In the genomic region with DNA sequence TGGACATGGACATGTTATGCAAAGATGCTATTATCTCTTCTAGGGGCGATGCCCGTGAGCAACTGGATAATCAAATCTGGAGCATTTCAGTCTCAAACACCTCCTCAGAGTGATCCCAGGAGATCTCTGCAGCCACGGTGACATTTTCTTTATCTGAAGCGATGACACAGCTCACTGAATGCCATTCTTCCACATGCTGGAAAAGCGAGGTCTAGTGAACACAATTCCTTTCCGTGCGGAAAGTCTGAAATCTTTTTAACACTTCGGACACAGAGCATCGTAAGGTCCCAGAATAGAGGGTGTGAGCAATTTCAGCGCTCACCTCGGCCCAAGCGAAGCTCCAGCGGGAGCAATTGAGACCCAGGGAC, we compare ENCODE assay signal across 8 cellular contexts. TPM values are rescaled to one million over a fixed set of nuclear protein-coding genes. Genes with fewer than 3 reads are reported as not detected.
DNase-seq lines count a peak whose midpoint lies in the region; ATAC-seq and TF ChIP-seq lines count a peak whose summit lies in the region.

No MANE protein-coding gene starts in this region.

- peaks cover 18% of the 10 kb centered on the region; the same call in 1 of the 2 replicates for H3K4me1 ChIP-seq in GM23338 (ENCODE audit: insufficient read depth)
- H3K4me1 ChIP-seq in SK-N-SH (ENCODE audit: control insufficient read depth in 1 of 2, insufficient read depth in 2 of 2, low read depth in 1 of 2, low read length in 1 of 2): peaks cover 18% of the 10 kb centered on the region in 2 experiments; a peak in 3 of 4 replicates
- no peaks in the 10 kb centered on the region for H3K4me1 ChIP-seq in foreskin keratinocyte

- TF ChIP-seq EP300 in SK-N-SH (IDR thresholded peaks at IDR 0.05; ENCODE audit: borderline replicate concordance in 1 of 2, low read depth in 1 of 2, low read length in 1 of 2): no peak

- H3K9me2 ChIP-seq in GM23338 (ENCODE audit: insufficient read depth) (no peaks in the 10 kb centered on the region), SK-N-SH (no peaks in the 10 kb centered on the region)

- no peaks in the 10 kb centered on the region; the same call in 2 of the 3 replicates for H3K9me3 Mint-ChIP-seq in GM23338

- H3K36me3 Mint-ChIP-seq in GM23338 (ENCODE audit: low read depth): peaks cover 68% of the 10 kb centered on the region

- H3K27ac ChIP-seq in GM23338 (ENCODE audit: low read depth) (peak overlapping the region; percentile 84; the same call in 1 of the 2 replicates), SK-N-SH (ENCODE audit: low read depth in 2 of 2, low read length in 1 of 2) (peak overlapping the region; percentile 55 to 87; a peak in 3 of 4 replicates), foreskin keratinocyte (peak overlapping the region; percentile 35), skin epidermis (peak overlapping the region in 20 of 21 experiments; percentile 74 to 96 (median 90))

- H3F3A ChIP-seq in GM23338 (replicated peaks; ENCODE audit: low read depth) (peaks cover 3% of the 10 kb centered on the region), SK-N-SH (replicated peaks; ENCODE audit: insufficient read depth) (peaks cover 12% of the 10 kb centered on the region)

- POLR2A ChIA-PET in SK-N-SH (lab: Yijun Ruan, JAX): interaction anchor here (0.9 to 1.5 kb wide), 2 partner anchors 15 to 123 kb away, joined by 3 read pairs; a partner anchor contains a TSS

- CTCF ChIA-PET in SK-N-SH (lab: Yijun Ruan, JAX): interaction anchor here (0.7 to 8.2 kb wide), 11 partner anchors 12 to 675 kb away, joined by 3 to 97 read pairs (median 3); a partner anchor contains a TSS

- TF ChIP-seq RAD21 in SK-N-SH (IDR thresholded peaks at IDR 0.05; ENCODE audit: low read length): no peak

- H2AFZ ChIP-seq in GM23338: peak overlapping the region; percentile 95
- H2AFZ ChIP-seq in SK-N-SH (ENCODE audit: low read depth): peak overlapping the region; percentile 77

- H3K9me3 ChIP-seq in SK-N-SH: no peaks in the 10 kb centered on the region

- TF ChIP-seq CTCF in GM23338 (conservative IDR thresholded peaks at IDR 0.05; ENCODE audit: low read depth in 2 of 2) (no peak), SK-N-SH (IDR thresholded peaks at IDR 0.05) (no peak), foreskin keratinocyte (conservative IDR thresholded peaks at IDR 0.05) (no peak)

- H3K36me3 ChIP-seq in GM23338 (ENCODE audit: insufficient read depth): peaks cover 23% of the 10 kb centered on the region
- H3K36me3 ChIP-seq in SK-N-SH (replicated peaks in 1 of 2; ENCODE audit: control insufficient read depth in 1 of 2, insufficient read depth in 2 of 2, low read length in 1 of 2): peaks cover 11 to 23% of the 10 kb centered on the region in 2 experiments

- peaks cover 12% of the 10 kb centered on the region for H3K27me3 Mint-ChIP-seq in GM23338 (ENCODE audit: insufficient read depth, low read depth, poor library complexity)

- H3K4me3 ChIP-seq in GM23338 (peak overlapping the region; percentile 99), SK-N-SH (ENCODE audit: low read depth in 2 of 2, low read length in 1 of 2) (peak overlapping the region; percentile 77 to 85), skin epidermis (peak overlapping the region; percentile 68 to 95 (median 74))

- H3K79me2 ChIP-seq in GM23338 (replicated peaks; ENCODE audit: insufficient read depth) (peaks cover 44% of the 10 kb centered on the region), SK-N-SH (ENCODE audit: insufficient read depth) (peaks cover 62% of the 10 kb centered on the region)

- H4K20me1 ChIP-seq in GM23338 (replicated peaks; ENCODE audit: insufficient read depth) (peaks cover 32% of the 10 kb centered on the region), SK-N-SH (ENCODE audit: insufficient read depth) (no peaks in the 10 kb centered on the region)

- H3K27me3 ChIP-seq in GM23338 (ENCODE audit: insufficient read depth): no peaks in the 10 kb centered on the region
- H3K27me3 ChIP-seq in SK-N-SH (ENCODE audit: insufficient read depth): no peaks in the 10 kb centered on the region
- no peaks in the 10 kb centered on the region for H3K27me3 ChIP-seq in foreskin keratinocyte

- DNase-seq in GM23338 (ENCODE audit: low spot score): no peak
- no peak for DNase-seq in SK-N-SH
- no peak for DNase-seq in foreskin keratinocyte
- DNase-seq in NCI-H2196 (lab: John Stamatoyannopoulos, UW; ENCODE audit: unreplicated experiment): no peak
- DNase-seq in NOMO-1 treated with DMSO at 0.1 percent for 48 hours (lab: John Stamatoyannopoulos, UW; ENCODE audit: unreplicated experiment): no peak
- DNase-seq in activated CD4-positive, CD25-positive, alpha-beta regulatory T cell (lab: John Stamatoyannopoulos, UW): no peak

- H3K4me2 ChIP-seq in GM23338 (peak overlapping the region; percentile 93), SK-N-SH (peak overlapping the region; percentile 93)

- peak overlapping the region; percentile 98 for H3K4me3 Mint-ChIP-seq in GM23338

- no peak; the same call in 2 of the 3 replicates for ATAC-seq in GM23338
- peak; percentile 3 for ATAC-seq in foreskin keratinocyte
- no peak for ATAC-seq in HG02623 (IDR thresholded peaks at IDR 0.05; ENCODE audit: unreplicated experiment)

- peaks cover 24% of the 10 kb centered on the region for H3K4me1 Mint-ChIP-seq in GM23338

- H3K9ac ChIP-seq in SK-N-SH: peak overlapping the region; percentile 85

- under 1% methylated on average over 11 of the region's 13 CpGs for WGBS in SK-N-SH (ENCODE audit: low lambda C conversion rate)

- H3K27ac Mint-ChIP-seq in GM23338: peak overlapping the region; percentile 92

TF ChIP-seq in GM23338, 12 proteins besides CTCF, POLR2A, EP300 and RAD21:
- TF ChIP-seq, protein P1, sequence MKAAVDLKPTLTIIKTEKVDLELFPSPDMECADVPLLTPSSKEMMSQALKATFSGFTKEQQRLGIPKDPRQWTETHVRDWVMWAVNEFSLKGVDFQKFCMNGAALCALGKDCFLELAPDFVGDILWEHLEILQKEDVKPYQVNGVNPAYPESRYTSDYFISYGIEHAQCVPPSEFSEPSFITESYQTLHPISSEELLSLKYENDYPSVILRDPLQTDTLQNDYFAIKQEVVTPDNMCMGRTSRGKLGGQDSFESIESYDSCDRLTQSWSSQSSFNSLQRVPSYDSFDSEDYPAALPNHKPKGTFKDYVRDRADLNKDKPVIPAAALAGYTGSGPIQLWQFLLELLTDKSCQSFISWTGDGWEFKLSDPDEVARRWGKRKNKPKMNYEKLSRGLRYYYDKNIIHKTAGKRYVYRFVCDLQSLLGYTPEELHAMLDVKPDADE (IDR thresholded peaks at IDR 0.05): 0 out of 2 replicates have a peak, but pooled peaks have one; percentile 8
- TF ChIP-seq CREB1 (CRISPR knock-in tag; IDR thresholded peaks at IDR 0.05; ENCODE audit: low read depth): no peak

TF ChIP-seq in SK-N-SH, 30 proteins besides CTCF, POLR2A, EP300 and RAD21:
- TF ChIP-seq FOSL2 (IDR thresholded peaks at IDR 0.05; ENCODE audit: borderline replicate concordance, low read depth): no peak
- TF ChIP-seq EZH2phosphoT487 (IDR thresholded peaks at IDR 0.05; ENCODE audit: borderline replicate concordance, low read depth): no peak
- TF ChIP-seq, protein P2, sequence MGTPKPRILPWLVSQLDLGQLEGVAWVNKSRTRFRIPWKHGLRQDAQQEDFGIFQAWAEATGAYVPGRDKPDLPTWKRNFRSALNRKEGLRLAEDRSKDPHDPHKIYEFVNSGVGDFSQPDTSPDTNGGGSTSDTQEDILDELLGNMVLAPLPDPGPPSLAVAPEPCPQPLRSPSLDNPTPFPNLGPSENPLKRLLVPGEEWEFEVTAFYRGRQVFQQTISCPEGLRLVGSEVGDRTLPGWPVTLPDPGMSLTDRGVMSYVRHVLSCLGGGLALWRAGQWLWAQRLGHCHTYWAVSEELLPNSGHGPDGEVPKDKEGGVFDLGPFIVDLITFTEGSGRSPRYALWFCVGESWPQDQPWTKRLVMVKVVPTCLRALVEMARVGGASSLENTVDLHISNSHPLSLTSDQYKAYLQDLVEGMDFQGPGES (IDR thresholded peaks at IDR 0.05; ENCODE audit: low read depth, low read length): no peak
- TF ChIP-seq GATA2 (CRISPR knock-in tag; IDR thresholded peaks at IDR 0.05): no peak
- no peak for TF ChIP-seq FOXJ3 (CRISPR knock-in tag; IDR thresholded peaks at IDR 0.05)
- no peak for TF ChIP-seq GABPA (IDR thresholded peaks at IDR 0.05; ENCODE audit: low read depth)
- TF ChIP-seq SMC3 (IDR thresholded peaks at IDR 0.05; ENCODE audit: low read depth, low read length): no peak
- TF ChIP-seq RFX5 (IDR thresholded peaks at IDR 0.05; ENCODE audit: low read length): no peak
- TF ChIP-seq RXRA (IDR thresholded peaks at IDR 0.05; ENCODE audit: borderline replicate concordance, low read depth): no peak

RNA-seq across cellular contexts. Expression of a gene that starts 0.5 kb away (rescaled TPM):
- total RNA-seq in GM23338 (2014; rRNA removed; shearing (Covaris generic)): 34.0 and 35.1 TPM in 2 replicates
- polyA plus RNA-seq in GM23338 (2016; fragmentation: Nextera tagmentation; extraction: Ambion mirVana) (5.8 and 6.1 TPM in 2 replicates), SK-N-SH (2012; rRNA removed) (1.2 and 1.4 TPM in 2 replicates), foreskin keratinocyte (2.8 and 4.1 TPM in 2 replicates)
- polyA plus RNA-seq in SK-N-SH (2012; cell fraction: cytosol; rRNA removed): 1.2 and 1.6 TPM in 2 replicates
- polyA plus RNA-seq in SK-N-SH (2012; cell fraction: nucleus; rRNA removed): 0.55 and 0.80 TPM in 2 replicates
- total RNA-seq in foreskin keratinocyte: 13.6 and 15.9 TPM in 2 replicates

RNA-seq across cellular contexts. Expression of a gene that starts 27.2 kb away (rescaled TPM):
- total RNA-seq in GM23338 (2014; rRNA removed; shearing (Covaris generic)): 11.6 and 13.6 TPM in 2 replicates
- polyA plus RNA-seq in GM23338 (2016; fragmentation: Nextera tagmentation; extraction: Ambion mirVana) (7.4 and 7.5 TPM in 2 replicates), SK-N-SH (2012; rRNA removed) (0.71 and 0.97 TPM in 2 replicates), foreskin keratinocyte (0.49 and 0.88 TPM in 2 replicates)
- 0.62 and 0.94 TPM in 2 replicates for polyA plus RNA-seq in SK-N-SH (2012; cell fraction: cytosol; rRNA removed)
- 2.0 and 2.2 TPM in 2 replicates for polyA plus RNA-seq in SK-N-SH (2012; cell fraction: nucleus; rRNA removed)
- total RNA-seq in foreskin keratinocyte: 0.14 and 0.82 TPM in 2 replicates

RNA-seq across cellular contexts. Expression of a gene that starts 54.6 kb away (rescaled TPM):
- total RNA-seq in GM23338 (2014; rRNA removed; shearing (Covaris generic)): 27.6 and 48.0 TPM in 2 replicates
- polyA plus RNA-seq in GM23338 (2016; fragmentation: Nextera tagmentation; extraction: Ambion mirVana) (230 and 232 TPM in 2 replicates), SK-N-SH (2012; rRNA removed) (56.6 and 64.4 TPM in 2 replicates), foreskin keratinocyte (94.8 and 99.0 TPM in 2 replicates)
- 37.8 and 55.1 TPM in 2 replicates for polyA plus RNA-seq in SK-N-SH (2012; cell fraction: cytosol; rRNA removed)
- polyA plus RNA-seq in SK-N-SH (2012; cell fraction: nucleus; rRNA removed): 20.0 and 20.1 TPM in 2 replicates
- total RNA-seq in foreskin keratinocyte: 40.9 and 52.3 TPM in 2 replicates

RNA-seq across cellular contexts. Expression of a gene that starts 54.8 kb away (rescaled TPM):
- 113 and 134 TPM in 2 replicates for total RNA-seq in GM23338 (2014; rRNA removed; shearing (Covaris generic))
- polyA plus RNA-seq in GM23338 (2016; fragmentation: Nextera tagmentation; extraction: Ambion mirVana) (93.0 and 98.7 TPM in 2 replicates), SK-N-SH (2012; rRNA removed) (165 and 192 TPM in 2 replicates), foreskin keratinocyte (350 and 356 TPM in 2 replicates)
- polyA plus RNA-seq in SK-N-SH (2012; cell fraction: cytosol; rRNA removed): 129 and 173 TPM in 2 replicates
- 92.2 and 93.2 TPM in 2 replicates for polyA plus RNA-seq in SK-N-SH (2012; cell fraction: nucleus; rRNA removed)
- 203 and 220 TPM in 2 replicates for total RNA-seq in foreskin keratinocyte

Comparison
In these comparisons a context has a peak if more than half of its experiments do, and no peak if none do; other contexts are left out.
1. H3K27ac ChIP-seq: peak in every context shown above with its lines; median percentile 90 in skin epidermis; 84 in GM23338; 71 in SK-N-SH; 35 in foreskin keratinocyte.